In the genomic region with DNA sequence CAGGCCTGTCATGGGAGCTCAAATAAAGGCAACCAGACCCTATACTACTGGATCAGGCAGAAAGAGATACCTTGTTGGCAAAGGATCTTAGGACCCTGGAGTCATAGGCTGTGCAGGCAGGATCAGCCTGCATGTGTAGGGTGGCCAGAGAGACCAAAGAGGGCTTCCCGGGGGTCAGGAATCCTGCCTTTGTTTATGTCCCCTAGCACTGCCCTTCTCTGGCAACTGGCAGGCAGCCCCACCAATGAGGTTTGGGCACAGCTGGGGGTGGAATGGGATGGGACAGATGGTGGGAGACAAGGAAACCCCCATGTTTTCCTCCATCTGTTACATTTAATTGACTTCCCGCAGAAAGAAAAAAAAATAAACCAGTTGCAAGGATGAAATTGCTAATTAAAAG, we compare ENCODE assay signal across 14 cellular contexts.
"Had no signal": no experiment of that assay in that cellular context is flagged by ENCODE, and none has a peak within 500 bp of the region (broad histone marks: within the 10 kb centered on the region; RNA-seq: fewer than 3 reads in every experiment).

No MANE protein-coding gene starts in this region.

- H3K9me3 ChIP-seq: body of pancreas, thyroid gland, uterus had no signal

- H3K27ac Mint-ChIP-seq: activated B cell treated with CpG ODN at 0.5 μM for 24 hours; activated CD4-positive, alpha-beta T cell treated with anti-CD3 and anti-CD28 coated beads, Interleukin-2, amount 10 ng/mL, durations not matched to agents 24 days and 14 days; activated naive CD4-positive, alpha-beta T cell treated with anti-CD3 and anti-CD28 coated beads, Interleukin-2, amount 50 U/mL, for 24 hours had no signal

- H3K9me3 Mint-ChIP-seq: activated B cell treated with CpG ODN at 0.5 μM for 24 hours; activated CD4-positive, alpha-beta T cell treated with anti-CD3 and anti-CD28 coated beads, Interleukin-2, amount 10 ng/mL, durations not matched to agents 24 days and 14 days; activated naive CD4-positive, alpha-beta T cell treated with anti-CD3 and anti-CD28 coated beads, Interleukin-2, amount 50 U/mL, for 24 hours; central memory CD8-positive, alpha-beta T cell had no signal

- ATAC-seq: body of pancreas, left cardiac atrium had no signal

- DNase-seq: activated B cell treated with CpG ODN at 0.5 μM for 24 hours; activated CD4-positive, alpha-beta T cell treated with anti-CD3 and anti-CD28 coated beads, Interleukin-2, amount 10 ng/mL, durations not matched to agents 24 days and 14 days; activated CD8-positive, alpha-beta memory T cell treated with anti-CD3 and anti-CD28 coated beads for 24 hours; activated T-cell treated with anti-CD3 and anti-CD28 coated beads for 4 hours; body of pancreas; hypothalamus; left cardiac atrium; midbrain; stimulated activated CD4-positive, alpha-beta T cell treated with anti-CD3 and anti-CD28 coated beads, Interleukin-4, amount 100 ng/mL, for 4 hours; thyroid gland; uterus had no signal

- H3K27ac ChIP-seq: body of pancreas, thyroid gland, uterus had no signal

- H3K4me3 ChIP-seq: body of pancreas, lung, thyroid gland, uterus had no signal

- H3K4me1 Mint-ChIP-seq: activated B cell treated with CpG ODN at 0.5 μM for 24 hours; activated CD4-positive, alpha-beta T cell treated with anti-CD3 and anti-CD28 coated beads, Interleukin-2, amount 10 ng/mL, durations not matched to agents 24 days and 14 days; activated naive CD4-positive, alpha-beta T cell treated with anti-CD3 and anti-CD28 coated beads, Interleukin-2, amount 50 U/mL, for 24 hours; central memory CD8-positive, alpha-beta T cell had no signal

- H3K27me3 ChIP-seq: body of pancreas, thyroid gland, uterus had no signal

- H3K36me3 ChIP-seq: thyroid gland, uterus had no signal

- H3K4me1 ChIP-seq: body of pancreas, uterus had no signal

- H3K4me3 Mint-ChIP-seq: activated B cell treated with CpG ODN at 0.5 μM for 24 hours; activated CD4-positive, alpha-beta T cell treated with anti-CD3 and anti-CD28 coated beads, Interleukin-2, amount 10 ng/mL, durations not matched to agents 24 days and 14 days; activated naive CD4-positive, alpha-beta T cell treated with anti-CD3 and anti-CD28 coated beads, Interleukin-2, amount 50 U/mL, for 24 hours; central memory CD8-positive, alpha-beta T cell had no signal

- H3K36me3 Mint-ChIP-seq: activated naive CD4-positive, alpha-beta T cell treated with anti-CD3 and anti-CD28 coated beads, Interleukin-2, amount 50 U/mL, for 24 hours had no signal
